ENCODE assay signal across 6 cellular contexts in genomic region chr6:150063640-150064039, GRCh38. TPM values are rescaled to one million over a fixed set of nuclear protein-coding genes. Genes with fewer than 3 reads are reported as not detected.
"Had no signal": no experiment of that assay in that cellular context is flagged by ENCODE, and none has a peak within 500 bp of the region (broad histone marks: within the 10 kb centered on the region; RNA-seq: fewer than 3 reads in every experiment).

No MANE protein-coding gene starts in this region.

- H3K9ac ChIP-seq: GM23248 had no signal

- H3K4me3 ChIP-seq: GM23248 had no signal

- H2AFZ ChIP-seq: GM23248 had no signal

- H3K27ac ChIP-seq: GM23248 had no signal

- DNase-seq: GM23248, GOT3, H9, HCEC 1CT, IMR-90 had no signal

RNA-seq across cellular contexts. Expression of gene RAET1L, which starts 38.3 kb away (rescaled TPM):
- total RNA-seq: GM23248, H4, H9, IMR-90 had no signal
- polyA plus RNA-seq: GM23248, IMR-90 had no signal
